8 cellular contexts compared by ENCODE assay signal in genomic region chr13:44578064-44578394, GRCh38. TPM values are rescaled to one million over a fixed set of nuclear protein-coding genes. Genes with fewer than 3 reads are reported as not detected.
DNase-seq lines count a peak whose midpoint lies in the region; ATAC-seq and TF ChIP-seq lines count a peak whose summit lies in the region.

No MANE protein-coding gene starts in this region.

- H3K27ac ChIP-seq in heart right ventricle (peak overlapping the region; percentile 86 to 98 (median 97)), gastrocnemius medialis (peak overlapping the region; percentile 97 to 100 (median 99))

- H3K27me3 ChIP-seq in heart right ventricle, result no peaks in the 10 kb centered on the region
- no peaks in the 10 kb centered on the region for H3K27me3 ChIP-seq in gastrocnemius medialis

- H3K4me1 ChIP-seq in heart right ventricle (peaks cover 4 to 39% (median 33%) of the 10 kb centered on the region in 9 donors), gastrocnemius medialis (peaks cover 15 to 27% of the 10 kb centered on the region in 2 donors)

- no peak for TF ChIP-seq CTCF in heart right ventricle (IDR thresholded peaks at IDR 0.05)
- TF ChIP-seq CTCF in WI38 (IDR thresholded peaks at IDR 0.05; ENCODE audit: low read depth, low read length), result no peak
- no peak for TF ChIP-seq CTCF in foreskin fibroblast (IDR thresholded peaks at IDR 0.05; ENCODE audit: low read depth, low read length)
- TF ChIP-seq CTCF in gastrocnemius medialis (IDR thresholded peaks at IDR 0.05 in 4 of 5, conservative IDR thresholded peaks at IDR 0.05 in 1 of 5), result no peak

- H3K9me3 ChIP-seq in heart right ventricle (no peaks in the 10 kb centered on the region), gastrocnemius medialis (no peaks in the 10 kb centered on the region)

- 2 to 3% methylated on average over 15 of the region's 15 CpGs for WGBS in heart right ventricle, 2 donors

- no peak for TF ChIP-seq POLR2A in gastrocnemius medialis (IDR thresholded peaks at IDR 0.05)

- H3K4me3 ChIP-seq in heart right ventricle (peak overlapping the region; percentile 68 to 98 (median 94)), WI38 (ENCODE audit: low read depth, low read length) (peak overlapping the region; percentile 84), foreskin fibroblast (ENCODE audit: low read depth in 1 of 2, low read length in 2 of 2) (peak overlapping the region; percentile 74 to 78), gastrocnemius medialis (peak overlapping the region; percentile 85 to 98 (median 97))

- peak in 3 of 8 donors; percentile 0 for ATAC-seq in heart right ventricle
- peak; percentile 7 to 8 for ATAC-seq in gastrocnemius medialis
- ATAC-seq in HG03097 (IDR thresholded peaks at IDR 0.05; ENCODE audit: low FRiP score, unreplicated experiment), result no peak

- no peaks in the 10 kb centered on the region for H3K36me3 ChIP-seq in heart right ventricle
- H3K36me3 ChIP-seq in gastrocnemius medialis, result no peaks in the 10 kb centered on the region

- in situ Hi-C loops in gastrocnemius medialis (cut with MboI; ENCODE audit: low sequenced_read_pairs in 4 of 4), result loop anchor here in 2 of 4 donors (25.0 kb wide), 1 partner anchor 384 kb away; no protein-coding TSS in a partner anchor

- intact Hi-C loops in heart right ventricle (cut with DNase I) (loop anchor here in 6 of 10 donors (5.0 to 10.0 kb wide), 12 partner anchors 81 to 397 kb away; no protein-coding TSS in a partner anchor), cardiac septum (cut with DNase I) (loop anchor here (5.0 kb wide), 1 partner anchor 394 kb away; no protein-coding TSS in a partner anchor), gastrocnemius medialis (cut with DNase I; ENCODE audit: low total_unique reads) (loop anchor here (5.0 to 10.0 kb wide), 3 partner anchors 154 to 423 kb away; no protein-coding TSS in a partner anchor)

- DNase-seq in heart right ventricle (no peak), cardiac septum (ENCODE audit: low spot score) (no peak), foreskin fibroblast (peak in 1 of 2 donors; percentile 44), gastrocnemius medialis (peak in 1 of 2 donors; percentile 57), Ammon's horn (ENCODE audit: low spot score) (no peak)
- DNase-seq in activated CD4-positive, alpha-beta T cell treated with anti-CD3 and anti-CD28 coated beads, Interleukin-2, amount 50 U/mL, for 1 hour, result no peak

RNA-seq across cellular contexts. Expression of gene TSC22D1, which starts 1.9 kb away (rescaled TPM):
- 100 to 1,000 TPM in 8 of 10 donors, 10 to 100 TPM in 2; 87.2 to 200 (median 129) TPM for total RNA-seq in heart right ventricle
- polyA plus RNA-seq in heart right ventricle, result 10 to 100 TPM; 48.5 to 82.4 TPM
- total RNA-seq in cardiac septum, result 85.3 TPM
- 100 to 1,000 TPM; 119 to 325 (median 193) TPM for total RNA-seq in gastrocnemius medialis
